ENCODE assay signal across 17 cellular contexts in the genomic region with DNA sequence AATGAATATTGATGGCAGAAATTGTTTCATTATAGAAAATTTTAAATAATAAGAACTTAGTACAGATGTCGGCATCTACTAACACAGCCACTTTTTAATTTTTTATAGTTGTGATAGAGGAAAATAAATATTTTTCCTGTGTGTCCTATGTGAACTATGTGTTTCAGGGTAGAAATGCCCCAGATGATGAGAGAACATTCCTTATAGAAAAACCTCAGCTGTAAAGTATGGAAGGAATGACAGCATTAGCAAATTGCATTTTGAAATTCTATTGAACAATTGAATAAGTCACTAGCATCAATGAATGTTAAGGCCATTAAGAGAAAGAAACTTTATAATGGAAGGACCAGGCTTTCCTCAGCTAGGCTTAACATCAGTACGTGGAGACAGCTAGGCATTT.
A peak's percentile ranks its signal among the peaks of the same experiment; 100 is the strongest.
DNase-seq lines count a peak whose midpoint lies in the region; ATAC-seq, FAIRE-seq and TF ChIP-seq lines count a peak whose summit lies in the region.
"Had no signal": no experiment of that assay in that cellular context is flagged by ENCODE, and none has a peak within 500 bp of the region (broad histone marks: within the 10 kb centered on the region; RNA-seq: fewer than 3 reads in every experiment).

No MANE protein-coding gene starts in this region.

- no peaks in the 10 kb centered on the region for H3K27me3 ChIP-seq in upper lobe of left lung

- no peaks in the 10 kb centered on the region for H3K36me3 ChIP-seq in upper lobe of left lung
- H3K36me3 ChIP-seq: HAP-1 had no signal

- H3K4me3 ChIP-seq in upper lobe of left lung = no peak overlapping the region
- H3K4me3 ChIP-seq: GM12878, HAP-1, K562 had no signal

- H3K9me3 ChIP-seq in upper lobe of left lung = no peaks in the 10 kb centered on the region
- H3K9me3 ChIP-seq: Caco-2, HAP-1 had no signal

- no peak for TF ChIP-seq POLR2A in upper lobe of left lung (IDR thresholded peaks at IDR 0.05)

- 87 to 89% methylated on average over 2 of the region's 2 CpGs for WGBS in upper lobe of left lung, 2 donors

- no peak overlapping the region for H3K27ac ChIP-seq in upper lobe of left lung
- H3K27ac ChIP-seq: C4-2B, HL-60 had no signal

- TF ChIP-seq EP300 in upper lobe of left lung (IDR thresholded peaks at IDR 0.05) = no peak

- FAIRE-seq in D721Med (lab: Jason Lieb, UNC) = peak; percentile 21
- FAIRE-seq: GM12878, K562 had no signal

- DNase-seq in D721Med (ENCODE audit: insufficient read length, low spot score) = no peak
- peak; percentile 1 for DNase-seq in HCEC 1CT
- peak; percentile 26 for DNase-seq in dedifferentiated amniotic fluid mesenchymal stem cell (ENCODE audit: extremely low spot score)
- no peak for DNase-seq in activated gamma-delta T cell treated with Interleukin-2 at 50 U/mL for 16 hours
- no peak for DNase-seq in upper lobe of left lung
- no peak for DNase-seq in SIG-M5 treated with dmso at 0.1 percent for 504 hours (lab: John Stamatoyannopoulos, UW; ENCODE audit: unreplicated experiment)
- DNase-seq: AML-193; Caco-2; CD4-positive, alpha-beta T cell; DMS153; DMS79 had no signal

- ATAC-seq in upper lobe of left lung (ENCODE audit: low FRiP score in 2 of 2) (no peak), GM21360 (IDR thresholded peaks at IDR 0.05; ENCODE audit: unreplicated experiment) (no peak)
- ATAC-seq: GM12878, K562 had no signal

- TF ChIP-seq CTCF in D721Med (IDR thresholded peaks at IDR 0.05; ENCODE audit: insufficient read depth, missing control alignments) (no peak), upper lobe of left lung (IDR thresholded peaks at IDR 0.05) (no peak)

- no peaks in the 10 kb centered on the region for H3K4me1 ChIP-seq in upper lobe of left lung
- H3K4me1 ChIP-seq: Caco-2, HAP-1 had no signal

Comparison
In these comparisons a context has a peak if more than half of its experiments do, and no peak if none do; other contexts are left out.
1. DNase-seq: peak in HCEC 1CT (single experiment) and dedifferentiated amniotic fluid mesenchymal stem cell (single experiment); none in D721Med (single experiment), activated gamma-delta T cell treated with Interleukin-2 at 50 U/mL for 16 hours (single experiment), upper lobe of left lung (0 of 2) and SIG-M5 treated with dmso at 0.1 percent for 504 hours (single experiment).